In the genomic region with DNA sequence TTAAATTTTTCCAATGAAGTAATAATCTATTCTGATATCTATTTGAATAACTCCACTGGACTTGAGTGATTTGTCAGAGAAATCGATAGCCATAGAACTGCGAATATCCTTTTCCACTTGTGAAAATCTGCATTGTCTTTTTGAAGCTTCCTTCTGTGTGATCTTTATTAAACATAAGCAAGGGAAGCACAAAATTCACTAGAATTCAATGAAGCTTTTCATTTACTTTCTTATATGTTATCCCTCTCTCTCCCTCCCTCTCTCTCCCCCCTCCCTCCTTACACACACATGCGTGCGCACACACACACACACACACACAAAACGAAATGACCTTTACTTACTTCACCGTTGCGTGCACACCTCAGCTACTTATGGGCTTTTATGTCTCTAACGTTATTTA, we compare ENCODE assay signal across 2 cellular contexts.
A peak's percentile ranks its signal among the peaks of the same experiment; 100 is the strongest.
TF ChIP-seq lines count a peak whose summit lies in the region.

No MANE protein-coding gene starts in this region.

TF ChIP-seq in HepG2, 621 proteins besides CTCF, POLR2A, EP300 and RAD21:
- TF ChIP-seq HNRNPK (IDR thresholded peaks at IDR 0.05; ENCODE audit: low read depth, low read length, poor library complexity, severe bottlenecking), result peak; percentile 66
- TF ChIP-seq, protein P1, sequence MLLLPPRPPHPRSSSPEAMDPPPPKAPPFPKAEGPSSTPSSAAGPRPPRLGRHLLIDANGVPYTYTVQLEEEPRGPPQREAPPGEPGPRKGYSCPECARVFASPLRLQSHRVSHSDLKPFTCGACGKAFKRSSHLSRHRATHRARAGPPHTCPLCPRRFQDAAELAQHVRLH (CRISPR knock-in tag; IDR thresholded peaks at IDR 0.05; ENCODE audit: borderline replicate concordance, low read depth), result no peak

TF ChIP-seq in K562, 482 proteins besides CTCF, POLR2A, EP300 and RAD21:
- TF ChIP-seq HNRNPK (IDR thresholded peaks at IDR 0.05; ENCODE audit: low read depth, low read length, poor library complexity, severe bottlenecking) (peak; percentile 57), TCF7 (IDR thresholded peaks at IDR 0.05; ENCODE audit: borderline replicate concordance) (no peak)
